8 cellular contexts compared by ENCODE assay signal in the genomic region with DNA sequence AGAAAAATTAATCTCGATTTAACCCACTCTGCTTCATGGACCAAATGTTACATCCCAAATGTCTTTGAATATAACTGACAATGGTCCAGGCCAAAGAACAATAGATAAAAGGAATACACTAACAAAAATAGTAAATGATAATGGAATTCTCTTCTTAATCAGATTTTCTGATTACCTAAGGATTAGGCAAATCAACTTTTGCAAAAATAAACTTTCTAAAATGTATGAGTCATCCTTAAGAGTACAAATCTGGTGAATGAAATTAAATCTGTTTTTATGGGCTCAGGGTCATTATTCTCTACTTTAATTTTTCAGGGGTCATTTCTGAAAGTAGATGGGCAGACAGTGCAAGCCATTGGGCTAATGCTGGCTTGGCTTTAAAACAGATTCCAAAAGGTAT.
"Had no signal": no experiment of that assay in that cellular context is flagged by ENCODE, and none has a peak within 500 bp of the region (broad histone marks: within the 10 kb centered on the region; RNA-seq: fewer than 3 reads in every experiment).

No MANE protein-coding gene starts in this region.

- DNase-seq: GDM1, GF-D8 had no signal

- FAIRE-seq: G401.6, GM12878, GM12891, GM12892, GM18507, GM19239 had no signal

- H3K4me3 ChIP-seq: GM12878 had no signal

- ATAC-seq: GM12878 had no signal
